Comparison of ENCODE assay signal across 8 cellular contexts in genomic region chr17:51371732-51372151, GRCh38.
DNase-seq lines count a peak whose midpoint lies in the region; ATAC-seq and TF ChIP-seq lines count a peak whose summit lies in the region.

No MANE protein-coding gene starts in this region.

- H3K27ac Mint-ChIP-seq in CD14-positive monocyte: peak overlapping the region in 2 of 7 donors; percentile 26 to 28

- ATAC-seq in GM21825 (IDR thresholded peaks at IDR 0.05; ENCODE audit: unreplicated experiment): no peak

- H3K36me3 ChIP-seq in esophagus squamous epithelium (no peaks in the 10 kb centered on the region), neural cell (ENCODE audit: insufficient read depth, low read length) (no peaks in the 10 kb centered on the region)

- peak; percentile 99 for TF ChIP-seq RAD21 in neural cell (conservative IDR thresholded peaks at IDR 0.05)

- H3K4me2 ChIP-seq in neural cell (ENCODE audit: low read length): no peak overlapping the region

- H3F3A ChIP-seq in neural cell (ENCODE audit: insufficient read depth, low read length, poor library complexity, severe bottlenecking): no peaks in the 10 kb centered on the region

- DNase-seq in CD14-positive monocyte (ENCODE audit: low spot score) (peak; percentile 41), GOT3 (lab: John Stamatoyannopoulos, UW) (peak; percentile 10), NCI-H345 treated with DMSO at 0.1 percent for 48 hours (lab: John Stamatoyannopoulos, UW; ENCODE audit: unreplicated experiment) (peak; percentile 20), esophagus squamous epithelium (lab: John Stamatoyannopoulos, UW) (no peak), NCI-H187 (lab: John Stamatoyannopoulos, UW) (no peak)
- DNase-seq in activated CD4-positive, alpha-beta T cell treated with anti-CD3 and anti-CD28 coated beads, Interleukin-2, amount 50 U/mL, for 1 hour: peak; percentile 39

- peaks cover 2 to 18% (median 4%) of the 10 kb centered on the region in 3 donors for H3K27me3 Mint-ChIP-seq in CD14-positive monocyte (ENCODE audit: low read depth in 3 of 3)

- intact Hi-C loops in CD14-positive monocyte (cut with micrococcal nuclease): loop anchor here in 1 of 2 donors (10.0 kb wide), 1 partner anchor 733 kb away; no protein-coding TSS in a partner anchor
- intact Hi-C loops in esophagus squamous epithelium (cut with DNase I): loop anchor here (10.0 kb wide), 1 partner anchor 163 kb away; no protein-coding TSS in a partner anchor

- no peaks in the 10 kb centered on the region for H3K4me1 ChIP-seq in esophagus squamous epithelium

- peaks cover 4 to 13% (median 11%) of the 10 kb centered on the region in 7 donors for H3K9me3 Mint-ChIP-seq in CD14-positive monocyte

- no peak for TF ChIP-seq POLR2A in esophagus squamous epithelium (IDR thresholded peaks at IDR 0.05)

- no peaks in the 10 kb centered on the region for H3K9me2 ChIP-seq in neural cell (ENCODE audit: insufficient read depth, low read length)

- H3K79me2 ChIP-seq in neural cell (replicated peaks; ENCODE audit: insufficient read depth, low read length): no peaks in the 10 kb centered on the region

- peak overlapping the region in 1 of 2 donors; percentile 35 for H3K4me3 Mint-ChIP-seq in CD14-positive monocyte

- H3K4me1 Mint-ChIP-seq in CD14-positive monocyte: peaks cover 34% of the 10 kb centered on the region

- peaks cover 2 to 5% of the 10 kb centered on the region in 2 donors for H3K36me3 Mint-ChIP-seq in CD14-positive monocyte

- H3K27me3 ChIP-seq in esophagus squamous epithelium (peaks cover 0 to 15% (median 0%) of the 10 kb centered on the region in 4 donors), neural cell (ENCODE audit: insufficient read depth, low read depth, low read length) (no peaks in the 10 kb centered on the region)

- no peaks in the 10 kb centered on the region for H4K20me1 ChIP-seq in neural cell (ENCODE audit: insufficient read depth)

- no peaks in the 10 kb centered on the region for H3K9me3 ChIP-seq in esophagus squamous epithelium
- H3K9me3 ChIP-seq in neural cell (ENCODE audit: low read length): no peaks in the 10 kb centered on the region

- peak; percentile 36 for TF ChIP-seq CTCF in CD14-positive monocyte (IDR thresholded peaks at IDR 0.05)
- peak in 4 of 6 experiments; percentile 25 to 73 (median 52) for TF ChIP-seq CTCF in esophagus squamous epithelium (IDR thresholded peaks at IDR 0.05)
- TF ChIP-seq CTCF in neural cell (IDR thresholded peaks at IDR 0.05; ENCODE audit: poor library complexity, severe bottlenecking): peak; percentile 96

- H2AFZ ChIP-seq in neural cell (ENCODE audit: low read depth, low read length): no peak overlapping the region

- 23 to 43% methylated on average over 4 to 5 of the region's 5 CpGs for WGBS in esophagus squamous epithelium, 2 donors

- no peak overlapping the region for H3K9ac ChIP-seq in neural cell (ENCODE audit: low read length)

- H3K27ac ChIP-seq in esophagus squamous epithelium: no peak overlapping the region
- H3K27ac ChIP-seq in neural cell (ENCODE audit: low read length): peak overlapping the region; percentile 14

- H3K4me3 ChIP-seq in esophagus squamous epithelium (no peak overlapping the region), neural cell (ENCODE audit: low read length) (no peak overlapping the region)

- no peak for TF ChIP-seq EP300 in neural cell (conservative IDR thresholded peaks at IDR 0.05; ENCODE audit: poor library complexity, severe bottlenecking)

TF ChIP-seq in neural cell, 6 proteins besides CTCF, POLR2A, EP300 and RAD21:
- peak; percentile 97 for TF ChIP-seq SMC3 (conservative IDR thresholded peaks at IDR 0.05; ENCODE audit: poor library complexity)
- TF ChIP-seq POLR2AphosphoS5 (IDR thresholded peaks at IDR 0.05): no peak
- TF ChIP-seq REST (IDR thresholded peaks at IDR 0.05; ENCODE audit: borderline replicate concordance): no peak
- TF ChIP-seq EZH2 (IDR thresholded peaks at IDR 0.05; ENCODE audit: borderline replicate concordance, insufficient read depth, low read length, poor library complexity, severe bottlenecking): no peak
- TF ChIP-seq TAF1 (IDR thresholded peaks at IDR 0.05; ENCODE audit: low read depth): no peak
- TF ChIP-seq MXI1 (conservative IDR thresholded peaks at IDR 0.05; ENCODE audit: poor library complexity, severe bottlenecking): peak; percentile 20

Comparison
In these comparisons a context has a peak if more than half of its experiments do, and no peak if none do; other contexts are left out.
1. DNase-seq: peak in CD14-positive monocyte (single experiment), GOT3 (single experiment), NCI-H345 treated with DMSO at 0.1 percent for 48 hours (single experiment) and activated CD4-positive, alpha-beta T cell treated with anti-CD3 and anti-CD28 coated beads, Interleukin-2, amount 50 U/mL, for 1 hour (single experiment); none in esophagus squamous epithelium (single experiment) and NCI-H187 (0 of 2).
2. CTCF ChIP-seq: peak in every context shown above with its lines; median percentile 96 in neural cell; 52 in esophagus squamous epithelium; 36 in CD14-positive monocyte.